ENCODE assay signal across 1 cellular context in genomic region chr5:168987540-168988300, GRCh38.
TF ChIP-seq lines count a peak whose summit lies in the region.

No MANE protein-coding gene starts in this region.

TF ChIP-seq in GM23338, 12 proteins besides CTCF, POLR2A, EP300 and RAD21 (continued from another document):
- TF ChIP-seq, protein P1, sequence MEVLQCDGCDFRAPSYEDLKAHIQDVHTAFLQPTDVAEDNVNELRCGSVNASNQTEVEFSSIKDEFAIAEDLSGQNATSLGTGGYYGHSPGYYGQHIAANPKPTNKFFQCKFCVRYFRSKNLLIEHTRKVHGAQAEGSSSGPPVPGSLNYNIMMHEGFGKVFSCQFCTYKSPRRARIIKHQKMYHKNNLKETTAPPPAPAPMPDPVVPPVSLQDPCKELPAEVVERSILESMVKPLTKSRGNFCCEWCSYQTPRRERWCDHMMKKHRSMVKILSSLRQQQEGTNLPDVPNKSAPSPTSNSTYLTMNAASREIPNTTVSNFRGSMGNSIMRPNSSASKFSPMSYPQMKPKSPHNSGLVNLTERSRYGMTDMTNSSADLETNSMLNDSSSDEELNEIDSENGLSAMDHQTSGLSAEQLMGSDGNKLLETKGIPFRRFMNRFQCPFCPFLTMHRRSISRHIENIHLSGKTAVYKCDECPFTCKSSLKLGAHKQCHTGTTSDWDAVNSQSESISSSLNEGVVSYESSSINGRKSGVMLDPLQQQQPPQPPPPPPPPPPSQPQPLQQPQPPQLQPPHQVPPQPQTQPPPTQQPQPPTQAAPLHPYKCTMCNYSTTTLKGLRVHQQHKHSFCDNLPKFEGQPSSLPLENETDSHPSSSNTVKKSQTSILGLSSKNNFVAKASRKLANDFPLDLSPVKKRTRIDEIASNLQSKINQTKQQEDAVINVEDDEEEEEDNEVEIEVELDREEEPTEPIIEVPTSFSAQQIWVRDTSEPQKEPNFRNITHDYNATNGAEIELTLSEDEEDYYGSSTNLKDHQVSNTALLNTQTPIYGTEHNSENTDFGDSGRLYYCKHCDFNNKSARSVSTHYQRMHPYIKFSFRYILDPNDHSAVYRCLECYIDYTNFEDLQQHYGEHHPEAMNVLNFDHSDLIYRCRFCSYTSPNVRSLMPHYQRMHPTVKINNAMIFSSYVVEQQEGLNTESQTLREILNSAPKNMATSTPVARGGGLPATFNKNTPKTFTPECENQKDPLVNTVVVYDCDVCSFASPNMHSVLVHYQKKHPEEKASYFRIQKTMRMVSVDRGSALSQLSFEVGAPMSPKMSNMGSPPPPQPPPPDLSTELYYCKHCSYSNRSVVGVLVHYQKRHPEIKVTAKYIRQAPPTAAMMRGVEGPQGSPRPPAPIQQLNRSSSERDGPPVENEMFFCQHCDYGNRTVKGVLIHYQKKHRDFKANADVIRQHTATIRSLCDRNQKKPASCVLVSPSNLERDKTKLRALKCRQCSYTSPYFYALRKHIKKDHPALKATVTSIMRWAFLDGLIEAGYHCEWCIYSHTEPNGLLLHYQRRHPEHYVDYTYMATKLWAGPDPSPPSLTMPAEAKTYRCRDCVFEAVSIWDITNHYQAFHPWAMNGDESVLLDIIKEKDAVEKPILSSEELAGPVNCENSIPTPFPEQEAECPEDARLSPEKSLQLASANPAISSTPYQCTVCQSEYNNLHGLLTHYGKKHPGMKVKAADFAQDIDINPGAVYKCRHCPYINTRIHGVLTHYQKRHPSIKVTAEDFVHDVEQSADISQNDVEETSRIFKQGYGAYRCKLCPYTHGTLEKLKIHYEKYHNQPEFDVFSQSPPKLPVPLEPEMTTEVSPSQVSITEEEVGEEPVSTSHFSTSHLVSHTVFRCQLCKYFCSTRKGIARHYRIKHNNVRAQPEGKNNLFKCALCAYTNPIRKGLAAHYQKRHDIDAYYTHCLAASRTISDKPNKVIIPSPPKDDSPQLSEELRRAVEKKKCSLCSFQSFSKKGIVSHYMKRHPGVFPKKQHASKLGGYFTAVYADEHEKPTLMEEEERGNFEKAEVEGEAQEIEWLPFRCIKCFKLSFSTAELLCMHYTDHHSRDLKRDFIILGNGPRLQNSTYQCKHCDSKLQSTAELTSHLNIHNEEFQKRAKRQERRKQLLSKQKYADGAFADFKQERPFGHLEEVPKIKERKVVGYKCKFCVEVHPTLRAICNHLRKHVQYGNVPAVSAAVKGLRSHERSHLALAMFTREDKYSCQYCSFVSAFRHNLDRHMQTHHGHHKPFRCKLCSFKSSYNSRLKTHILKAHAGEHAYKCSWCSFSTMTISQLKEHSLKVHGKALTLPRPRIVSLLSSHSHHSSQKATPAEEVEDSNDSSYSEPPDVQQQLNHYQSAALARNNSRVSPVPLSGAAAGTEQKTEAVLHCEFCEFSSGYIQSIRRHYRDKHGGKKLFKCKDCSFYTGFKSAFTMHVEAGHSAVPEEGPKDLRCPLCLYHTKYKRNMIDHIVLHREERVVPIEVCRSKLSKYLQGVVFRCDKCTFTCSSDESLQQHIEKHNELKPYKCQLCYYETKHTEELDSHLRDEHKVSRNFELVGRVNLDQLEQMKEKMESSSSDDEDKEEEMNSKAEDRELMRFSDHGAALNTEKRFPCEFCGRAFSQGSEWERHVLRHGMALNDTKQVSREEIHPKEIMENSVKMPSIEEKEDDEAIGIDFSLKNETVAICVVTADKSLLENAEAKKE (CRISPR knock-in tag; IDR thresholded peaks at IDR 0.05): no peak
- no peak for TF ChIP-seq EZH2phosphoT487 (IDR thresholded peaks at IDR 0.05; ENCODE audit: unreplicated experiment)
- no peak for TF ChIP-seq POLR2AphosphoS5 (IDR thresholded peaks at IDR 0.05; ENCODE audit: low read depth)
- TF ChIP-seq REST (IDR thresholded peaks at IDR 0.05; ENCODE audit: unreplicated experiment): no peak
- TF ChIP-seq EZH2 (IDR thresholded peaks at IDR 0.05; ENCODE audit: low read depth, unreplicated experiment): no peak
- TF ChIP-seq ZNF114 (CRISPR knock-in tag; IDR thresholded peaks at IDR 0.05): no peak
- TF ChIP-seq ZNF331 (CRISPR knock-in tag; IDR thresholded peaks at IDR 0.05; ENCODE audit: low read depth): no peak
- TF ChIP-seq JUNB (IDR thresholded peaks at IDR 0.05; ENCODE audit: unreplicated experiment): no peak
- no peak for TF ChIP-seq CREB1 (CRISPR knock-in tag; IDR thresholded peaks at IDR 0.05; ENCODE audit: low read depth)
